Comparison of ENCODE assay signal across 8 cellular contexts in the genomic region with DNA sequence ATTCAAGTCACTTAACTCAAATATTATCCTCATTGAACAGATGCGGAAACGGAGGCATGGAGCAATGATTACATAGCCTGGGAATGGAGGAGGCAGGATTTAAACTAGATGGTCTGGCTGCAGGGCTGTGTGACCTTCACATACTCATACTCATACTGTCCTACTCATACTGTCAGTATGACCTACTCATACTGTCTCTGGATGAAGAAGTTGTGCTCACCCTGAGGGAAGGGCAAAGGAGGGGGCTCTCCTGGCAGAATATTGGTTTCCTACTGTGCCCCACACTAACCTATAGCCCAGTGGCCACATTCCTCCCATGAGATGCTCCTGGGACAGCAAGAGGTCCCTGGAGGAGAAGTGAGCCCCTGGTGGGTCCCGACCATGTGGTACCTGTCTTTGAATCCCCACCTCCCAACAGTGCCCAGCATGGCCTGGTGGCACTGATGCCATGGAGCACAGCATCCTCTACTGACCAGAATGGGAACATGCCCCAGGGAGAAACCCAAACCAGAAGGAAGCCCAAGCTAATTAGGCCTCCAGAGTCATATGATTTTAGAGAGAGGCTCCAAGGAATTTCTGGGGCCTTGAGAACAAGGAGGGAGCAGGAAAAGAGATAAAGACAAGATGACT.
DNase-seq lines count a peak whose midpoint lies in the region; ATAC-seq, FAIRE-seq and TF ChIP-seq lines count a peak whose summit lies in the region.

No MANE protein-coding gene starts in this region.

- no peaks in the 10 kb centered on the region for H3K27me3 ChIP-seq in cardiac muscle cell

- H3K4me3 ChIP-seq in cardiac muscle cell = no peak overlapping the region
- no peak overlapping the region for H3K4me3 ChIP-seq in fibroblast of pulmonary artery (replicated peaks; ENCODE audit: low read depth, low read length)

- no peak overlapping the region for H3K27ac ChIP-seq in cardiac muscle cell

- no peaks in the 10 kb centered on the region for H3K4me1 ChIP-seq in cardiac muscle cell (ENCODE audit: low read depth)

- TF ChIP-seq CTCF in cardiac muscle cell (IDR thresholded peaks at IDR 0.05; ENCODE audit: low read depth, low read length) (peak; percentile 72), fibroblast of pulmonary artery (IDR thresholded peaks at IDR 0.05; ENCODE audit: low read length, missing control alignments) (peak; percentile 24)

- ATAC-seq in Right ventricle myocardium superior (ENCODE audit: poor library complexity) (no peak), GM21723 (IDR thresholded peaks at IDR 0.05; ENCODE audit: unreplicated experiment) (no peak)

- peak; percentile 20 to 42 for DNase-seq in cardiac muscle cell (ENCODE audit: low read depth in 1 of 2, low spot score in 1 of 2)
- DNase-seq in Right ventricle myocardium superior = no peak
- peak; percentile 40 for DNase-seq in NCI-H345 treated with DMSO at 0.1 percent for 48 hours (lab: John Stamatoyannopoulos, UW; ENCODE audit: unreplicated experiment)
- DNase-seq in fibroblast of pulmonary artery (ENCODE audit: low read depth) = no peak
- peak; percentile 45 for DNase-seq in urothelium cell line (ENCODE audit: low spot score)
- no peak for DNase-seq in activated effector memory CD4-positive, alpha-beta T cell treated with Interleukin-2 at 50 U/mL for 16 hours
- no peak for DNase-seq in NCI-H128 (lab: John Stamatoyannopoulos, UW; ENCODE audit: unreplicated experiment)

- intact Hi-C loops in Right ventricle myocardium superior (cut with DNase I) = no loop called here

- no peak for FAIRE-seq in urothelium cell line (lab: Jason Lieb, UNC)

- no peaks in the 10 kb centered on the region for H3K36me3 ChIP-seq in cardiac muscle cell

- H3K9me3 ChIP-seq in cardiac muscle cell (ENCODE audit: low read depth) = no peaks in the 10 kb centered on the region

Comparison
In these comparisons a context has a peak if more than half of its experiments do, and no peak if none do; other contexts are left out.
1. DNase-seq: peak in cardiac muscle cell (2 of 2), NCI-H345 treated with DMSO at 0.1 percent for 48 hours (single experiment) and urothelium cell line (single experiment); none in Right ventricle myocardium superior (single experiment), fibroblast of pulmonary artery (single experiment), activated effector memory CD4-positive, alpha-beta T cell treated with Interleukin-2 at 50 U/mL for 16 hours (single experiment) and NCI-H128 (single experiment).